ENCODE assay signal across 11 cellular contexts in genomic region chr7:99990417-99990816, GRCh38. TPM values are rescaled to one million over a fixed set of nuclear protein-coding genes. Genes with fewer than 3 reads are reported as not detected.
DNase-seq lines count a peak whose midpoint lies in the region; ATAC-seq and TF ChIP-seq lines count a peak whose summit lies in the region.
"Had no signal": no experiment of that assay in that cellular context is flagged by ENCODE, and none has a peak within 500 bp of the region (broad histone marks: within the 10 kb centered on the region; RNA-seq: fewer than 3 reads in every experiment).

No MANE protein-coding gene starts in this region.

- peaks cover 40% of the 10 kb centered on the region for H3K27me3 Mint-ChIP-seq in nephron (ENCODE audit: low read depth)

- H3K27me3 ChIP-seq in Karpas-422 (ENCODE audit: low read length) = no peaks in the 10 kb centered on the region
- H3K27me3 ChIP-seq: ovary had no signal

- H3K36me3 Mint-ChIP-seq in nephron (ENCODE audit: low read depth) = no peaks in the 10 kb centered on the region
- H3K36me3 Mint-ChIP-seq: CD4-positive, alpha-beta memory T cell; immature natural killer cell had no signal

- no peaks in the 10 kb centered on the region for H4K20me1 ChIP-seq in Karpas-422 (ENCODE audit: insufficient read depth, low read depth, low read length)

- no peaks in the 10 kb centered on the region for H3K36me3 ChIP-seq in Karpas-422 (ENCODE audit: insufficient read depth, low read length)
- H3K36me3 ChIP-seq: ovary had no signal

- H3K9me3 ChIP-seq in Karpas-422 (ENCODE audit: low read length) = no peaks in the 10 kb centered on the region
- H3K9me3 ChIP-seq: ovary had no signal

- H3K27ac Mint-ChIP-seq in nephron = peak overlapping the region in 2 of 3 experiments; percentile 41 to 52
- H3K27ac Mint-ChIP-seq: immature natural killer cell had no signal

- no peak for TF ChIP-seq CTCF in AG10803 (conservative IDR thresholded peaks at IDR 0.05; ENCODE audit: low read length)
- no peak for TF ChIP-seq CTCF in coronary artery (IDR thresholded peaks at IDR 0.05)
- no peak for TF ChIP-seq CTCF in nephron (IDR thresholded peaks at IDR 0.05; ENCODE audit: unreplicated experiment in 3 of 3)

- no peak for ATAC-seq in GM19395 (IDR thresholded peaks at IDR 0.05; ENCODE audit: unreplicated experiment)
- ATAC-seq in GM19023 (IDR thresholded peaks at IDR 0.05; ENCODE audit: unreplicated experiment) = no peak

- no peak overlapping the region for H2AFZ ChIP-seq in Karpas-422 (ENCODE audit: low read length)

- no peak overlapping the region for H3K9ac ChIP-seq in Karpas-422 (ENCODE audit: low read length)

- peak overlapping the region; percentile 44 for H3K4me2 ChIP-seq in Karpas-422 (ENCODE audit: low read depth, low read length, poor library complexity, severe bottlenecking)

- peak overlapping the region; percentile 77 to 83 (median 83) for H3K4me3 Mint-ChIP-seq in nephron
- H3K4me3 Mint-ChIP-seq: immature natural killer cell had no signal

- DNase-seq in AG10803 (ENCODE audit: low read depth) = no peak
- DNase-seq in Karpas-422 = no peak
- DNase-seq in coronary artery (ENCODE audit: low spot score) = no peak
- DNase-seq in DMS153 (lab: John Stamatoyannopoulos, UW) = no peak
- DNase-seq in stimulated activated naive CD4-positive, alpha-beta T cell (lab: John Stamatoyannopoulos, UW) = no peak

- H3K9me2 ChIP-seq in Karpas-422 (replicated peaks; ENCODE audit: insufficient read depth, low read length) = no peaks in the 10 kb centered on the region

- no peaks in the 10 kb centered on the region for H3K79me2 ChIP-seq in Karpas-422 (ENCODE audit: low read length)

- H3K4me3 ChIP-seq in AG10803 (ENCODE audit: low read length) (peak overlapping the region; percentile 33), Karpas-422 (ENCODE audit: low read length) (no peak overlapping the region), coronary artery (peak overlapping the region; percentile 49)
- H3K4me3 ChIP-seq: ovary had no signal

- no peak overlapping the region for H3K27ac ChIP-seq in Karpas-422 (ENCODE audit: low read length)
- H3K27ac ChIP-seq in coronary artery = no peak overlapping the region
- H3K27ac ChIP-seq: ovary had no signal

- peaks cover 17% of the 10 kb centered on the region for H3K4me1 ChIP-seq in Karpas-422 (ENCODE audit: low read length)

- peaks cover 9% of the 10 kb centered on the region for H3K4me1 Mint-ChIP-seq in nephron

- no peaks in the 10 kb centered on the region for H3K9me3 Mint-ChIP-seq in nephron
- H3K9me3 Mint-ChIP-seq: CD4-positive, alpha-beta memory T cell; immature natural killer cell had no signal

RNA-seq across cellular contexts. Expression of gene AZGP1, which starts 14.6 kb away (rescaled TPM):
- 1.0 and 2.0 TPM in 2 replicates for total RNA-seq in Karpas-422 (2014; rRNA removed; shearing (Covaris generic); ENCODE audit: low replicate concordance)
- total RNA-seq: CD4-positive, alpha-beta memory T cell had no signal

RNA-seq across cellular contexts. Expression of gene ZKSCAN1, which starts 25.0 kb away (rescaled TPM):
- 21.3 and 22.1 TPM in 2 replicates for total RNA-seq in Karpas-422 (2014; rRNA removed; shearing (Covaris generic); ENCODE audit: low replicate concordance)

RNA-seq across cellular contexts. Expression of gene ZSCAN21, which starts 59.2 kb away (rescaled TPM):
- 6.1 and 16.6 TPM in 2 replicates for total RNA-seq in Karpas-422 (2014; rRNA removed; shearing (Covaris generic); ENCODE audit: low replicate concordance)
